17 cellular contexts compared by ENCODE assay signal in the genomic region with DNA sequence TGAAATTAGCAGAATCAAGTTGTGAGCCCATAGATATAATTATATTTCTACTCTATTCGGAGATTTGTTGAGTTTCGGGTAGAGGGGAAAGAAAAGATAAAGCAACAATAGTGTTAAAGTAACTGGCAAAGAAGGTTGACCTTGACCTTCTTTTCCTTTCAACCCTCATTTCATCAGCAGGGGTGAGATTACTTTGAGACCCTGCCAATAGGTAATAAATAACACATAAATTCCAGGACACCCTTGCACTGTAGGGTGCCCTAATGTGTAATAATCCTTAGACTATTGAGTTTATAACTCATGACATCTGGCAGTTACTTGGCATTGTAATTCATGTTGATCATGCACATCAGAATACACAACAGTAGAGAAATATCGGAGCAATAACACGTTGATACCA.
DNase-seq lines count a peak whose midpoint lies in the region; ATAC-seq, FAIRE-seq and TF ChIP-seq lines count a peak whose summit lies in the region.
"Had no signal": no experiment of that assay in that cellular context is flagged by ENCODE, and none has a peak within 500 bp of the region (broad histone marks: within the 10 kb centered on the region; RNA-seq: fewer than 3 reads in every experiment).

No MANE protein-coding gene starts in this region.

- no peak for TF ChIP-seq EP300 in HepG2 (IDR thresholded peaks at IDR 0.05; ENCODE audit: low read depth in 2 of 2, low read length in 2 of 2)
- no peak for TF ChIP-seq EP300 in HepG2 (CRISPR knock-in tag; IDR thresholded peaks at IDR 0.05; ENCODE audit: borderline replicate concordance)

- H3K4me1 ChIP-seq in liver (ENCODE audit: control insufficient read depth in 4 of 4, insufficient read depth in 4 of 4, low read length in 3 of 4) (peaks cover 0 to 20% (median 11%) of the 10 kb centered on the region in 4 donors), HepG2 (ENCODE audit: insufficient read depth, low read length) (no peaks in the 10 kb centered on the region), breast epithelium (no peaks in the 10 kb centered on the region)

- H3K4me3 ChIP-seq in liver (ENCODE audit: low read depth in 1 of 3, low read length in 3 of 3) (no peak overlapping the region), HepG2 (replicated peaks in 1 of 3; ENCODE audit: insufficient read depth in 1 of 3, low read depth in 2 of 3, low read length in 3 of 3) (no peak overlapping the region), breast epithelium (no peak overlapping the region)
- H3K4me3 ChIP-seq: BLaER1 treated with 17β-estradiol and CSF1 and Interleukin-3, amounts not matched to agents 10 nM and 100 nM had no signal

- H4K20me1 ChIP-seq in HepG2 (ENCODE audit: insufficient read depth, low read length), result no peaks in the 10 kb centered on the region
- H4K20me1 ChIP-seq: BLaER1 treated with 17β-estradiol and CSF1 and Interleukin-3, amounts not matched to agents 10 nM and 100 nM had no signal

- H3K79me2 ChIP-seq in HepG2 (ENCODE audit: insufficient read depth, low read length), result no peaks in the 10 kb centered on the region

- FAIRE-seq in HepG2 (lab: Jason Lieb, UNC), result no peak
- FAIRE-seq: G401.6, GM12891, HTR-8/SVneo had no signal

- H3K9me3 ChIP-seq in liver (ENCODE audit: control insufficient read depth in 4 of 4, low read length in 3 of 4), result no peaks in the 10 kb centered on the region
- no peaks in the 10 kb centered on the region for H3K9me3 ChIP-seq in HepG2 (ENCODE audit: low read length)
- H3K9me3 ChIP-seq in breast epithelium, result no peaks in the 10 kb centered on the region
- H3K9me3 ChIP-seq: BLaER1 treated with 17β-estradiol and CSF1 and Interleukin-3, amounts not matched to agents 10 nM and 100 nM had no signal

- H3K27ac ChIP-seq in liver (ENCODE audit: low read depth in 1 of 2, low read length in 2 of 2), result no peak overlapping the region
- H3K27ac ChIP-seq in HepG2 (ENCODE audit: extremely low read length, insufficient read depth, low read length), result no peak overlapping the region
- H3K27ac ChIP-seq in breast epithelium, result no peak overlapping the region
- H3K27ac ChIP-seq: BLaER1 treated with 17β-estradiol and CSF1 and Interleukin-3, amounts not matched to agents 10 nM and 100 nM had no signal

- DNase-seq in HepG2 (ENCODE audit: low spot score), result no peak
- DNase-seq in NCI-H69 (lab: John Stamatoyannopoulos, UW), result peak; percentile 7
- no peak for DNase-seq in left lobe of liver (ENCODE audit: low spot score)
- no peak for DNase-seq in NCI-H1694 treated with DMSO at 0.1 percent for 48 hours (lab: John Stamatoyannopoulos, UW)
- DNase-seq in breast epithelium (ENCODE audit: low spot score in 2 of 2), result no peak
- DNase-seq: 8988T; Calu3; CD8-positive, alpha-beta T cell; GOT3; H7 had no signal

- TF ChIP-seq POLR2A in HepG2 (IDR thresholded peaks at IDR 0.05; ENCODE audit: insufficient read depth in 1 of 2, low read depth in 2 of 2, low read length in 2 of 2) (no peak), breast epithelium (IDR thresholded peaks at IDR 0.05) (no peak)

- no peaks in the 10 kb centered on the region for H3K27me3 ChIP-seq in liver (ENCODE audit: control insufficient read depth in 4 of 4, insufficient read depth in 4 of 4, low read length in 3 of 4)
- H3K27me3 ChIP-seq in HepG2 (ENCODE audit: control insufficient read depth in 1 of 2, insufficient read depth in 2 of 2, low read length in 2 of 2), result no peaks in the 10 kb centered on the region; a peak in 1 of 5 replicates
- H3K27me3 ChIP-seq in breast epithelium, result no peaks in the 10 kb centered on the region
- H3K27me3 ChIP-seq: BLaER1 treated with 17β-estradiol and CSF1 and Interleukin-3, amounts not matched to agents 10 nM and 100 nM had no signal

- TF ChIP-seq RAD21 in liver (IDR thresholded peaks at IDR 0.05), result peak in 1 of 2 donors; percentile 8
- TF ChIP-seq RAD21 in HepG2 (CRISPR knock-in tag; IDR thresholded peaks at IDR 0.05), result no peak

- WGBS in liver, result 44% methylated on average over 4 of the region's 4 CpGs
- WGBS in HepG2 (ENCODE audit: low lambda C conversion rate), result 14% methylated on average over 4 of the region's 4 CpGs

- ATAC-seq in HepG2 (no peak), left lobe of liver (peak; percentile 3), GM18861 (IDR thresholded peaks at IDR 0.05; ENCODE audit: unreplicated experiment) (no peak)
- ATAC-seq: CD8-positive, alpha-beta T cell; HCT116 had no signal

- no TSS peak for BruUV-seq in HepG2 (replicated peaks; lab: Mats Ljungman, UMichigan)

- no peaks in the 10 kb centered on the region for H3K36me3 ChIP-seq in liver (ENCODE audit: control insufficient read depth in 4 of 4, insufficient read depth in 3 of 4, low read depth in 1 of 4, low read length in 3 of 4)
- no peaks in the 10 kb centered on the region for H3K36me3 ChIP-seq in HepG2 (replicated peaks in 1 of 2; ENCODE audit: control insufficient read depth in 1 of 2, insufficient read depth in 2 of 2, low read length in 2 of 2)
- no peaks in the 10 kb centered on the region for H3K36me3 ChIP-seq in breast epithelium
- H3K36me3 ChIP-seq: BLaER1 treated with 17β-estradiol and CSF1 and Interleukin-3, amounts not matched to agents 10 nM and 100 nM had no signal

- intact Hi-C loops in HepG2 (cut with micrococcal nuclease; ENCODE audit: unreplicated experiment), result no loop called here
- intact Hi-C loops in breast epithelium (cut with DNase I; ENCODE audit: low total_unique reads), result no loop called here

- no peak overlapping the region for H3K4me2 ChIP-seq in HepG2 (ENCODE audit: low read depth, low read length)
- H3K4me2 ChIP-seq: BLaER1 treated with 17β-estradiol and CSF1 and Interleukin-3, amounts not matched to agents 10 nM and 100 nM had no signal

- in situ Hi-C loops in HepG2 (cut with HindIII; ENCODE audit: extremely low pct_ligation_motif_present, low pct_unique_long_range_greater_than_20kb), result no loop called here

- CTCF ChIA-PET in HepG2 (lab: Yijun Ruan, JAX; ENCODE audit: low intra/inter-chr PET ratio, low total read pairs), result no interaction called here

- H3K9ac ChIP-seq in liver (ENCODE audit: low read depth in 1 of 2, low read length in 2 of 2) (no peak overlapping the region), HepG2 (ENCODE audit: insufficient read depth, low read depth, low read length) (no peak overlapping the region)
- H3K9ac ChIP-seq: BLaER1 treated with 17β-estradiol and CSF1 and Interleukin-3, amounts not matched to agents 10 nM and 100 nM had no signal

- TF ChIP-seq CTCF in liver (IDR thresholded peaks at IDR 0.05; ENCODE audit: low read depth, low read length, missing input control) (no peak), HepG2 (CRISPR knock-in tag; IDR thresholded peaks at IDR 0.05) (no peak), breast epithelium (IDR thresholded peaks at IDR 0.05) (no peak)

- H2AFZ ChIP-seq in HepG2 (ENCODE audit: low read length), result no peak overlapping the region

- POLR2A ChIA-PET in HepG2 (lab: Yijun Ruan, JAX), result no interaction called here

TF ChIP-seq in liver, 16 proteins besides CTCF, POLR2A, EP300 and RAD21 (continues in another document):
- TF ChIP-seq GABPA (IDR thresholded peaks at IDR 0.05 in 1 of 2, conservative IDR thresholded peaks at IDR 0.05 in 1 of 2), result no peak
- peak; percentile 84 for TF ChIP-seq ATF3 (IDR thresholded peaks at IDR 0.05)
- no peak for TF ChIP-seq MAX (IDR thresholded peaks at IDR 0.05)
- peak; percentile 49 to 69 for TF ChIP-seq HNF4A (conservative IDR thresholded peaks at IDR 0.05)

TF ChIP-seq in HepG2, 621 proteins besides CTCF, POLR2A, EP300 and RAD21:
- TF ChIP-seq ZNF747 (CRISPR knock-in tag; IDR thresholded peaks at IDR 0.05; ENCODE audit: borderline replicate concordance) (no peak), ELF4 (CRISPR knock-in tag; IDR thresholded peaks at IDR 0.05; ENCODE audit: borderline replicate concordance) (no peak), NCOA5 (CRISPR knock-in tag; IDR thresholded peaks at IDR 0.05) (no peak), GTF3A (CRISPR knock-in tag; conservative IDR thresholded peaks at IDR 0.05) (no peak), FOXC1 (CRISPR knock-in tag; IDR thresholded peaks at IDR 0.05; ENCODE audit: borderline replicate concordance) (no peak), ZNF780A (CRISPR knock-in tag; IDR thresholded peaks at IDR 0.05) (no peak), TAF15 (IDR thresholded peaks at IDR 0.05; ENCODE audit: low read depth, low read length, poor library complexity, severe bottlenecking) (no peak), ZNF891 (CRISPR knock-in tag; IDR thresholded peaks at IDR 0.05) (no peak), BHLHE40 (IDR thresholded peaks at IDR 0.05; ENCODE audit: low read length) (no peak), SETDB1 (CRISPR knock-in tag; IDR thresholded peaks at IDR 0.05; ENCODE audit: borderline replicate concordance) (no peak), SIX1 (CRISPR knock-in tag; IDR thresholded peaks at IDR 0.05; ENCODE audit: borderline replicate concordance) (no peak), DPF2 (CRISPR knock-in tag; IDR thresholded peaks at IDR 0.05; ENCODE audit: borderline replicate concordance, low read depth) (no peak), NFIC (IDR thresholded peaks at IDR 0.05; ENCODE audit: low read length) (no peak), PITX1 (CRISPR knock-in tag; IDR thresholded peaks at IDR 0.05) (no peak), NCOA2 (CRISPR knock-in tag; IDR thresholded peaks at IDR 0.05) (no peak), ZNF644 (CRISPR knock-in tag; IDR thresholded peaks at IDR 0.05; ENCODE audit: low read depth) (no peak), ZNF205 (CRISPR knock-in tag; IDR thresholded peaks at IDR 0.05) (no peak), EEA1 (CRISPR knock-in tag; IDR thresholded peaks at IDR 0.05; ENCODE audit: borderline replicate concordance) (no peak), MXI1 (IDR thresholded peaks at IDR 0.05; ENCODE audit: borderline replicate concordance, low read depth, low read length) (no peak)
- TF ChIP-seq, protein P1, sequence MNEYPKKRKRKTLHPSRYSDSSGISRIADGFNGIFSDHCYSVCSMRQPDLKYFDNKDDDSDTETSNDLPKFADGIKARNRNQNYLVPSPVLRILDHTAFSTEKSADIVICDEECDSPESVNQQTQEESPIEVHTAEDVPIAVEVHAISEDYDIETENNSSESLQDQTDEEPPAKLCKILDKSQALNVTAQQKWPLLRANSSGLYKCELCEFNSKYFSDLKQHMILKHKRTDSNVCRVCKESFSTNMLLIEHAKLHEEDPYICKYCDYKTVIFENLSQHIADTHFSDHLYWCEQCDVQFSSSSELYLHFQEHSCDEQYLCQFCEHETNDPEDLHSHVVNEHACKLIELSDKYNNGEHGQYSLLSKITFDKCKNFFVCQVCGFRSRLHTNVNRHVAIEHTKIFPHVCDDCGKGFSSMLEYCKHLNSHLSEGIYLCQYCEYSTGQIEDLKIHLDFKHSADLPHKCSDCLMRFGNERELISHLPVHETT (CRISPR knock-in tag; conservative IDR thresholded peaks at IDR 0.05), result no peak
